Comparison of ENCODE assay signal across 1 cellular context in genomic region chr13:110559429-110559943, GRCh38.
TF ChIP-seq lines count a peak whose summit lies in the region.

No MANE protein-coding gene starts in this region.

TF ChIP-seq in H1, 55 proteins besides CTCF, POLR2A, EP300 and RAD21 (continued from another document):
- TF ChIP-seq NRF1 (IDR thresholded peaks at IDR 0.05; ENCODE audit: low read depth, low read length) (no peak), CBX5 (IDR thresholded peaks at IDR 0.05; ENCODE audit: low read depth, low read length) (no peak), SIRT6 (IDR thresholded peaks at IDR 0.05; ENCODE audit: low read length) (no peak), CBX8 (IDR thresholded peaks at IDR 0.05; ENCODE audit: borderline replicate concordance, low read depth, low read length) (no peak), EZH2 (IDR thresholded peaks at IDR 0.05; ENCODE audit: low read depth, low read length, severe bottlenecking) (no peak), KDM1A (IDR thresholded peaks at IDR 0.05; ENCODE audit: borderline replicate concordance, low read length) (no peak), CEBPB (IDR thresholded peaks at IDR 0.05; ENCODE audit: low read depth, low read length) (no peak), GTF2F1 (IDR thresholded peaks at IDR 0.05; ENCODE audit: borderline replicate concordance, low read depth, low read length) (no peak)
